Comparison of ENCODE assay signal across 39 cellular contexts in genomic region chr1:169462385-169462784, GRCh38. TPM values are rescaled to one million over a fixed set of nuclear protein-coding genes. Genes with fewer than 3 reads are reported as not detected.
"Had no signal": no experiment of that assay in that cellular context is flagged by ENCODE, and none has a peak within 500 bp of the region (broad histone marks: within the 10 kb centered on the region; RNA-seq: fewer than 3 reads in every experiment).

No MANE protein-coding gene starts in this region.

- H3K9me3 ChIP-seq: body of pancreas had no signal

- H3K36me3 ChIP-seq: adrenal gland, cardiac muscle cell had no signal

- H3K4me3 ChIP-seq: adrenal gland, ascending aorta, body of pancreas, breast epithelium, cardiac muscle cell had no signal

- H3K4me1 ChIP-seq: ascending aorta, body of pancreas, breast epithelium had no signal

- H3K27me3 ChIP-seq: adrenal gland, ascending aorta, body of pancreas, brain microvascular endothelial cell, breast epithelium had no signal

- H3K4me3 Mint-ChIP-seq: activated naive CD4-positive, alpha-beta T cell treated with anti-CD3 and anti-CD28 coated beads for 36 hours; activated naive CD4-positive, alpha-beta T cell treated with anti-CD3 and anti-CD28 coated beads, Interleukin-2, amount 10 ng/mL, durations not matched to agents 7 days and 5 days; activated naive CD4-positive, alpha-beta T cell treated with anti-CD3 and anti-CD28 coated beads, Interleukin-2, amount 50 U/mL, for 24 hours; activated naive CD8-positive, alpha-beta T cell; activated naive CD8-positive, alpha-beta T cell treated with anti-CD3 and anti-CD28 coated beads for 36 hours; activated naive CD8-positive, alpha-beta T cell treated with anti-CD3 and anti-CD28 coated beads, Interleukin-2, amount 10 ng/mL, durations not matched to agents 7 days and 5 days; activated naive CD8-positive, alpha-beta T cell treated with anti-CD3 and anti-CD28 coated beads, Interleukin-2, amount 50 U/mL, for 24 hours; activated T-cell treated with anti-CD3 and anti-CD28 coated beads, Interleukin-2, amount 50 U/mL, for 4 hours; activated T-helper 1 cell treated with anti-CD3 and anti-CD28 coated beads, Interleukin-12 subunit alpha, Interleukin-12 subunit beta, Interleukin-2, Interleukin-4 antibody, amounts not matched to agents 30 ng/mL and 10 ng/mL and 1 ng/mL, durations not matched to agents 14 hours and 24 hours and 36 hours; activated T-helper 17 cell treated with anti-CD3 and anti-CD28 coated beads, Interleukin-2, amount 50 U/mL, for 72 hours; brain; central memory CD8-positive, alpha-beta T cell had no signal

- H3K4me1 Mint-ChIP-seq: brain had no signal

- H3K9me3 Mint-ChIP-seq: activated naive CD8-positive, alpha-beta T cell treated with anti-CD3 and anti-CD28 coated beads, Interleukin-2, amount 10 ng/mL, durations not matched to agents 7 days and 5 days; activated T-cell treated with anti-CD3 and anti-CD28 coated beads, Interleukin-2, amount 50 U/mL, for 72 hours had no signal

- H3K27ac Mint-ChIP-seq: activated naive CD4-positive, alpha-beta T cell treated with anti-CD3 and anti-CD28 coated beads for 36 hours; activated naive CD4-positive, alpha-beta T cell treated with anti-CD3 and anti-CD28 coated beads, Interleukin-2, amount 10 ng/mL, durations not matched to agents 7 days and 5 days; activated naive CD4-positive, alpha-beta T cell treated with anti-CD3 and anti-CD28 coated beads, Interleukin-2, amount 50 U/mL, for 24 hours; activated naive CD4-positive, alpha-beta T cell treated with anti-CD3 and anti-CD28 coated beads, Interleukin-2, amount 50 U/mL, for 72 hours; activated naive CD8-positive, alpha-beta T cell; activated naive CD8-positive, alpha-beta T cell treated with anti-CD3 and anti-CD28 coated beads for 36 hours; activated naive CD8-positive, alpha-beta T cell treated with anti-CD3 and anti-CD28 coated beads, Interleukin-2, amount 10 ng/mL, durations not matched to agents 7 days and 5 days; activated naive CD8-positive, alpha-beta T cell treated with anti-CD3 and anti-CD28 coated beads, Interleukin-2, amount 50 U/mL, for 24 hours; activated T-cell treated with anti-CD3 and anti-CD28 coated beads, Interleukin-2, amount 50 U/mL, for 72 hours; activated T-helper 1 cell treated with anti-CD3 and anti-CD28 coated beads, Interleukin-12 subunit alpha, Interleukin-12 subunit beta, Interleukin-2, Interleukin-4 antibody, amounts not matched to agents 30 ng/mL and 10 ng/mL and 1 ng/mL, durations not matched to agents 14 hours and 24 hours and 36 hours; activated T-helper 17 cell treated with anti-CD3 and anti-CD28 coated beads, Interleukin-2, amount 50 U/mL, for 72 hours; activated T-helper 2 cell treated with anti-CD3 and anti-CD28 coated beads, Interferon-gamma antibody, Interleukin-2, Interleukin-4, amounts not matched to agents 10 μg/mL and 5 μg/mL and 100 μg/mL, durations not matched to agents 14 hours and 24 hours and 36 hours; brain had no signal

- FAIRE-seq: astrocyte, bronchial epithelial cell, colon had no signal

- DNase-seq: activated effector memory CD4-positive, alpha-beta T cell treated with anti-CD3 and anti-CD28 coated beads, Interleukin-2, amount 50 U/mL, for 16 hours; activated effector memory CD4-positive, alpha-beta T cell treated with Interleukin-2 at 50 U/mL for 16 hours; activated gamma-delta T cell; activated gamma-delta T cell treated with Interleukin-2 at 50 U/mL for 16 hours; activated naive CD4-positive, alpha-beta T cell; activated naive CD4-positive, alpha-beta T cell treated with anti-CD3 and anti-CD28 coated beads for 36 hours; activated naive CD4-positive, alpha-beta T cell treated with anti-CD3 and anti-CD28 coated beads, Interleukin-2, amount 10 ng/mL, durations not matched to agents 7 days and 5 days; activated naive CD4-positive, alpha-beta T cell treated with anti-CD3 and anti-CD28 coated beads, Interleukin-2, amount 50 U/mL, for 16 hours; activated naive CD4-positive, alpha-beta T cell treated with Interleukin-2 at 50 U/mL for 16 hours; activated naive CD8-positive, alpha-beta T cell treated with anti-CD3 and anti-CD28 coated beads for 36 hours; activated naive CD8-positive, alpha-beta T cell treated with anti-CD3 and anti-CD28 coated beads, Interleukin-2, amount 10 ng/mL, durations not matched to agents 7 days and 5 days; activated naive CD8-positive, alpha-beta T cell treated with anti-CD3 and anti-CD28 coated beads, Interleukin-2, amount 50 U/mL, for 24 hours; activated T-cell treated with anti-CD3 and anti-CD28 coated beads, Interleukin-2, amount 50 U/mL, for 4 hours; activated T-cell treated with anti-CD3 and anti-CD28 coated beads, Interleukin-2, amount 50 U/mL, for 48 hours; activated T-cell treated with anti-CD3 and anti-CD28 coated beads, Interleukin-2, amount 50 U/mL, for 72 hours; adrenal gland; amniotic stem cell; amygdala; anterior cingulate cortex; aorta; body of pancreas; brain microvascular endothelial cell; caudate nucleus; central memory CD4-positive, alpha-beta T cell; cerebellar nuclear complex had no signal

- ATAC-seq: activated naive CD8-positive, alpha-beta T cell treated with anti-CD3 and anti-CD28 coated beads, Interleukin-2, amount 50 U/mL, for 24 hours; body of pancreas had no signal

- H3K27ac ChIP-seq: adrenal gland, ascending aorta, body of pancreas, brain microvascular endothelial cell, breast epithelium, cardiac muscle cell had no signal

RNA-seq across cellular contexts. Expression of gene CCDC181, which starts 35.1 kb away (rescaled TPM):
- total RNA-seq: activated naive CD8-positive, alpha-beta T cell treated with anti-CD3 and anti-CD28 coated beads, Interleukin-2, amount 10 ng/mL, durations not matched to agents 7 days and 5 days; activated T-cell treated with anti-CD3 and anti-CD28 coated beads, Interleukin-2, amount 50 U/mL, for 72 hours; activated T-helper 1 cell treated with anti-CD3 and anti-CD28 coated beads, Interleukin-12 subunit alpha, Interleukin-12 subunit beta, Interleukin-2, Interleukin-4 antibody, amounts not matched to agents 30 ng/mL and 10 ng/mL and 1 ng/mL, durations not matched to agents 14 hours and 24 hours and 36 hours; activated T-helper 17 cell treated with anti-CD3 and anti-CD28 coated beads, Interleukin-2, amount 50 U/mL, for 72 hours; ascending aorta had no signal
